In the genomic region with DNA sequence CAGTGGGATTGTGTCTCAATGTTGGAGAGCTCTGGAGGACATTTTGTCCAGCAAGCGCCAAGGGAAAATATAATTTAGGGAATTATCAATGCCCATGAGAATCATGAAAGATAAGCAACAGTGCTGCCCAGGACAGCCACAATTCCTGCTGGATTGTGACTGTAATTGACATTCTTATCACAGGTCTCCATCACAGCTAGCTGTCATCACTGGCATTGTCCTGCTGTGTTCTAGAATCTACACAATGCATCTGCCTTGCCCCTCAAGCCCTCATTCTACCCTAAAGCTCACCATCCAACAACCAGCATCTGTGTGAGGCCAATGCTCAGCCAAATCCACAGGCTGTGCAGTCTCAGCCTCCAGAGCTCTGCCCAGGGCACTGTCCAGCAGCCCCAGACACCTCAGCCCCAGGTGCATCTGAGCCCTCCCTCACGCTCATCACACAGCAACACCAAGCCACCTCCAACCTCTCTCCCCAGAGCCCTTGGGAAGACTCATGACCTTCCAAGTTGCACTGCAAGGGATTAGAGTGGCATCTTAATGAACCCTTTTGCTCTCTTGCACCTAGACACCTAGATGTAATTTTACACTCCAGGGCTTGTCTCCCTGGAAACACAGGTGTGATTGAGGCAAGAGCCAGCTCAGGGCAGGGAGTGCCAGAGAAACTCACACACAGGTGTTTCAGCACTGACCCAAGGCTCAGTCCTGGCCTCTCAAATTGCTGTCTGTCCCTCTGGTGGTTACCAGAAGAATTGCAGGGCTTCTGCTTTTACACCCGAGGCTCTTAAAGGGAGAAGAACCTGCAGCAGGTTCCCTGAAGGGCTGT, we compare ENCODE assay signal across 9 cellular contexts.
DNase-seq lines count a peak whose midpoint lies in the region; ATAC-seq and TF ChIP-seq lines count a peak whose summit lies in the region.
"Had no signal": no experiment of that assay in that cellular context is flagged by ENCODE, and none has a peak within 500 bp of the region (broad histone marks: within the 10 kb centered on the region; RNA-seq: fewer than 3 reads in every experiment).

No MANE protein-coding gene starts in this region.

- no peaks in the 10 kb centered on the region for H3K9me3 ChIP-seq in Karpas-422 (ENCODE audit: low read length)
- H3K9me3 ChIP-seq in Peyer's patch, result no peaks in the 10 kb centered on the region
- no peaks in the 10 kb centered on the region for H3K9me3 ChIP-seq in breast epithelium
- H3K9me3 ChIP-seq: SJSA1 had no signal

- peak; percentile 83 for ATAC-seq in stimulated activated naive CD8-positive, alpha-beta T cell treated with anti-CD3 and anti-CD28 coated beads, Interleukin-15, amount 100 ng/mL, for 72 hours
- no peak for ATAC-seq in HG03439 (IDR thresholded peaks at IDR 0.05; ENCODE audit: unreplicated experiment)

- no peak overlapping the region for H3K4me3 Mint-ChIP-seq in stimulated activated naive CD8-positive, alpha-beta T cell treated with anti-CD3 and anti-CD28 coated beads, Interleukin-15, amount 100 ng/mL, for 72 hours

- H3K36me3 ChIP-seq in Karpas-422 (ENCODE audit: insufficient read depth, low read length), result no peaks in the 10 kb centered on the region
- H3K36me3 ChIP-seq in Peyer's patch, result no peaks in the 10 kb centered on the region
- no peaks in the 10 kb centered on the region for H3K36me3 ChIP-seq in breast epithelium
- H3K36me3 ChIP-seq in kidney epithelial cell (ENCODE audit: control insufficient read depth, insufficient read depth, low read length), result no peaks in the 10 kb centered on the region
- H3K36me3 ChIP-seq: SJSA1 had no signal

- H3K9ac ChIP-seq in Karpas-422 (ENCODE audit: low read length), result no peak overlapping the region

- intact Hi-C loops in breast epithelium (cut with DNase I; ENCODE audit: low total_unique reads), result no loop called here

- H3K4me3 ChIP-seq in Karpas-422 (ENCODE audit: low read length) (no peak overlapping the region), Peyer's patch (no peak overlapping the region), breast epithelium (no peak overlapping the region), kidney epithelial cell (ENCODE audit: low read depth, low read length) (no peak overlapping the region)
- H3K4me3 ChIP-seq: SJSA1 had no signal

- TF ChIP-seq CTCF in Peyer's patch (IDR thresholded peaks at IDR 0.05) (peak in 5 of 6 experiments; percentile 27 to 77 (median 69)), breast epithelium (IDR thresholded peaks at IDR 0.05) (peak; percentile 28 to 58 (median 57)), kidney epithelial cell (IDR thresholded peaks at IDR 0.05; ENCODE audit: insufficient read depth, low read length, poor library complexity, severe bottlenecking) (peak; percentile 87)

- DNase-seq in COLO829 (ENCODE audit: low spot score) (peak; percentile 91), GM19238 (ENCODE audit: insufficient read length, low spot score) (peak; percentile 66), Karpas-422 (peak; percentile 84), Peyer's patch (peak in 1 of 3 donors; percentile 59), breast epithelium (ENCODE audit: low spot score in 2 of 2) (no peak), kidney epithelial cell (ENCODE audit: low read depth) (peak; percentile 9)
- DNase-seq in stimulated activated naive CD8-positive, alpha-beta T cell treated with anti-CD3 and anti-CD28 coated beads, Interleukin-15, amount 100 ng/mL, for 72 hours, result peak; percentile 23 to 24

- H3K27ac Mint-ChIP-seq in stimulated activated naive CD8-positive, alpha-beta T cell treated with anti-CD3 and anti-CD28 coated beads, Interleukin-15, amount 100 ng/mL, for 72 hours, result no peak overlapping the region

- H3K79me2 ChIP-seq in Karpas-422 (ENCODE audit: low read length), result no peaks in the 10 kb centered on the region

- no peak for TF ChIP-seq POLR2A in Peyer's patch (IDR thresholded peaks at IDR 0.05)
- TF ChIP-seq POLR2A in breast epithelium (IDR thresholded peaks at IDR 0.05), result no peak

- peaks cover 92% of the 10 kb centered on the region for H3K27me3 Mint-ChIP-seq in stimulated activated naive CD8-positive, alpha-beta T cell treated with anti-CD3 and anti-CD28 coated beads, Interleukin-15, amount 100 ng/mL, for 72 hours

- H3K9me3 Mint-ChIP-seq in stimulated activated naive CD8-positive, alpha-beta T cell treated with anti-CD3 and anti-CD28 coated beads, Interleukin-15, amount 100 ng/mL, for 72 hours, result no peaks in the 10 kb centered on the region

- H3K27ac ChIP-seq in Karpas-422 (ENCODE audit: low read length), result no peak overlapping the region
- no peak overlapping the region for H3K27ac ChIP-seq in Peyer's patch
- no peak overlapping the region for H3K27ac ChIP-seq in breast epithelium
- H3K27ac ChIP-seq: SJSA1 had no signal

- H3K27me3 ChIP-seq in Karpas-422 (ENCODE audit: low read length), result no peaks in the 10 kb centered on the region
- H3K27me3 ChIP-seq in Peyer's patch, result no peaks in the 10 kb centered on the region
- H3K27me3 ChIP-seq in breast epithelium, result peaks cover 0 to 32% of the 10 kb centered on the region in 2 donors
- peaks cover 5% of the 10 kb centered on the region for H3K27me3 ChIP-seq in kidney epithelial cell (ENCODE audit: control insufficient read depth, insufficient read depth, low read length)

- no peaks in the 10 kb centered on the region for H4K20me1 ChIP-seq in Karpas-422 (ENCODE audit: insufficient read depth, low read depth, low read length)

- no peaks in the 10 kb centered on the region for H3K9me2 ChIP-seq in Karpas-422 (replicated peaks; ENCODE audit: insufficient read depth, low read length)

- no peak overlapping the region for H2AFZ ChIP-seq in Karpas-422 (ENCODE audit: low read length)

- H3K4me2 ChIP-seq in Karpas-422 (ENCODE audit: low read depth, low read length, poor library complexity, severe bottlenecking), result no peak overlapping the region

- H3K4me1 ChIP-seq in Karpas-422 (ENCODE audit: low read length) (no peaks in the 10 kb centered on the region), Peyer's patch (peaks cover 0 to 5% (median 0%) of the 10 kb centered on the region in 4 donors), breast epithelium (no peaks in the 10 kb centered on the region)
- H3K4me1 ChIP-seq: SJSA1 had no signal

- H3K4me1 Mint-ChIP-seq in stimulated activated naive CD8-positive, alpha-beta T cell treated with anti-CD3 and anti-CD28 coated beads, Interleukin-15, amount 100 ng/mL, for 72 hours, result no peaks in the 10 kb centered on the region

Comparison
In these comparisons a context has a peak if more than half of its experiments do, and no peak if none do; other contexts are left out.
1. DNase-seq: peak in COLO829 (single experiment), GM19238 (single experiment), Karpas-422 (single experiment), kidney epithelial cell (single experiment) and stimulated activated naive CD8-positive, alpha-beta T cell treated with anti-CD3 and anti-CD28 coated beads, Interleukin-15, amount 100 ng/mL, for 72 hours (2 of 2); none in breast epithelium (0 of 2).
2. Peak in every context shown above with its lines, with median percentiles within 50 percentile points of each other: CTCF ChIP-seq.